10 cellular contexts compared by ENCODE assay signal in genomic region chr14:22883191-22883976, GRCh38. TPM values are rescaled to one million over a fixed set of nuclear protein-coding genes. Genes with fewer than 3 reads are reported as not detected.
DNase-seq lines count a peak whose midpoint lies in the region; ATAC-seq, FAIRE-seq and TF ChIP-seq lines count a peak whose summit lies in the region.
"Had no signal": no experiment of that assay in that cellular context is flagged by ENCODE, and none has a peak within 500 bp of the region (broad histone marks: within the 10 kb centered on the region; RNA-seq: fewer than 3 reads in every experiment).

REM2 (plus strand) TSS chr14:22883222; CDS start chr14:22883288, 66 bp downstream.

- no peaks in the 10 kb centered on the region for H3K9me3 ChIP-seq in GM12878 (replicated peaks; ENCODE audit: control insufficient read depth, insufficient read depth, low read length)
- no peaks in the 10 kb centered on the region for H3K9me3 ChIP-seq in thyroid gland
- H3K9me3 ChIP-seq: upper lobe of left lung had no signal

- in situ Hi-C loops in GM12878 (cut with MboI): no loop called here

- intact Hi-C loops in GM12878 (cut with micrococcal nuclease; ENCODE audit: unreplicated experiment): no loop called here
- intact Hi-C loops in thyroid gland (cut with DNase I): no loop called here

- TF ChIP-seq RAD21 in GM12878 (IDR thresholded peaks at IDR 0.05; ENCODE audit: insufficient read depth, low read depth, low read length): no peak

- SMC1A ChIA-PET in GM12878 (lab: Charles Lee; ENCODE audit: uncharacterized antibody, unreplicated experiment): interaction anchor here (0.7 to 9.5 kb wide), 7 partner anchors 9 to 46 kb away, joined by 3 to 110 read pairs (median 4); partner anchors contain the start of gene LRP10

- peak within 1 kb of the TSS in 1 of 10 donors; percentile 59 for H3K4me3 Mint-ChIP-seq in naive thymus-derived CD8-positive, alpha-beta T cell

- H3K79me2 ChIP-seq in GM12878 (ENCODE audit: control insufficient read depth, insufficient read depth, low read length): peaks cover 5% of the 10 kb centered on the region

- H3K4me1 Mint-ChIP-seq in naive thymus-derived CD8-positive, alpha-beta T cell: peaks cover 24 to 54% (median 49%) of the 10 kb centered on the region in 4 donors

- CTCF ChIA-PET in GM12878 (lab: Yijun Ruan, JAX): interaction anchor here (1.2 to 10.8 kb wide), 5 partner anchors 10 to 188 kb away, joined by 4 to 174 read pairs (median 19); partner anchors contain the start of gene LRP10

- H3K36me3 Mint-ChIP-seq in naive thymus-derived CD8-positive, alpha-beta T cell: peaks cover 0 to 9% (median 0%) of the 10 kb centered on the region in 3 donors

- TF ChIP-seq POLR2A in GM12878 (IDR thresholded peaks at IDR 0.05; ENCODE audit: low read depth, low read length) (peak; percentile 45; the same call in 1 of the 2 replicates), thyroid gland (IDR thresholded peaks at IDR 0.05) (no peak)

- POLR2A ChIA-PET in GM12878 (lab: Charles Lee): interaction anchor here (0.8 to 5.6 kb wide), 6 partner anchors 11 to 70 kb away, joined by 3 to 45 read pairs (median 4); partner anchors contain the start of gene LRP10
- POLR2A ChIA-PET in naive thymus-derived CD8-positive, alpha-beta T cell (lab: Charles Lee): interaction anchor here (0.8 to 11.2 kb wide), 5 partner anchors 10 to 72 kb away, joined by 4 to 118 read pairs (median 13); partner anchors contain the start of genes LRP10 and RBM23

- FAIRE-seq in GM12878 (lab: Jason Lieb, UNC): no peak

- no peak within 1 kb of the TSS for H3K9ac ChIP-seq in GM12878 (ENCODE audit: control insufficient read depth, insufficient read depth, low read length)

- WGBS in GM12878 (ENCODE audit: insufficient coverage, insufficient replicate concordance, low lambda C conversion rate, missing lambda C conversion rate): 89% methylated on average over 14 of the region's 14 CpGs
- 26 to 31% methylated on average over 14 of the region's 14 CpGs for WGBS in thyroid gland, 2 donors

- H3K27me3 Mint-ChIP-seq in naive thymus-derived CD8-positive, alpha-beta T cell: no peaks in the 10 kb centered on the region

- 0 out of 4 replicates have a peak, but pooled peaks cover 0 to 3% of the 10 kb centered on the region in 2 experiments for H3K36me3 ChIP-seq in GM12878 (ENCODE audit: control insufficient read depth in 2 of 2, insufficient read depth in 2 of 2, low read length in 1 of 2)
- H3K36me3 ChIP-seq in thyroid gland: peaks cover 3 to 12% of the 10 kb centered on the region in 2 donors

- RAD21 ChIA-PET in GM12878 (lab: Charles Lee; ENCODE audit: unreplicated experiment): interaction anchor here (1.1 to 4.1 kb wide), 3 partner anchors 11 to 17 kb away, joined by 3 to 43 read pairs (median 3); partner anchors contain the start of gene LRP10

- H3K27me3 ChIP-seq in GM12878 (replicated peaks in 1 of 2; ENCODE audit: control insufficient read depth in 2 of 2, insufficient read depth in 2 of 2, low read length in 1 of 2) (no peaks in the 10 kb centered on the region), thyroid gland (no peaks in the 10 kb centered on the region)
- H3K27me3 ChIP-seq: upper lobe of left lung had no signal

- H3K27ac ChIP-seq in GM12878 (ENCODE audit: control insufficient read depth, insufficient read depth) (no peak within 1 kb of the TSS), thyroid gland (no peak within 1 kb of the TSS)
- H3K27ac ChIP-seq: upper lobe of left lung had no signal

- no peak for TF ChIP-seq EP300 in GM12878 (IDR thresholded peaks at IDR 0.05; ENCODE audit: borderline replicate concordance in 1 of 2, control insufficient read depth in 1 of 2, low read depth in 2 of 2, low read length in 2 of 2)

- H3K27ac Mint-ChIP-seq in naive thymus-derived CD8-positive, alpha-beta T cell: peak within 1 kb of the TSS; percentile 14 to 88 (median 63)

- BruUV-seq in GM12878 (replicated peaks; lab: Mats Ljungman, UMichigan): no TSS peak

- no peak for TF ChIP-seq CTCF in GM12878 (IDR thresholded peaks at IDR 0.05 in 2 of 3, conservative IDR thresholded peaks at IDR 0.05 in 1 of 3; ENCODE audit: control insufficient read depth in 2 of 3, extremely low read depth in 1 of 3, insufficient read depth in 1 of 3, low read depth in 3 of 3, low read length in 3 of 3)
- no peak for TF ChIP-seq CTCF in thyroid gland (IDR thresholded peaks at IDR 0.05)

- H3K4me1 ChIP-seq in GM12878 (ENCODE audit: control insufficient read depth, insufficient read depth, low read length) (peaks cover 21% of the 10 kb centered on the region), thyroid gland (peaks cover 10 to 28% of the 10 kb centered on the region in 2 donors)

- no peak within 1 kb of the TSS for H3K4me2 ChIP-seq in GM12878 (ENCODE audit: control insufficient read depth, insufficient read depth)

- H3K4me3 ChIP-seq in GM12878 (no peak within 1 kb of the TSS), thyroid gland (replicated peaks in 1 of 3) (no peak within 1 kb of the TSS)
- H3K4me3 ChIP-seq: upper lobe of left lung had no signal

- H3K9me3 Mint-ChIP-seq in naive thymus-derived CD8-positive, alpha-beta T cell: no peaks in the 10 kb centered on the region

- no peaks in the 10 kb centered on the region for H4K20me1 ChIP-seq in GM12878 (ENCODE audit: control insufficient read depth, insufficient read depth)

- DNase-seq in ELF-1 (ENCODE audit: low read depth, low spot score) (peak; percentile 38), NCI-H1417 (lab: John Stamatoyannopoulos, UW) (peak; percentile 29 to 74 (median 58)), GM12878 (ENCODE audit: low read depth, low spot score) (no peak), thyroid gland (no peak), NCI-H446 (lab: John Stamatoyannopoulos, UW) (no peak), GM19238 (ENCODE audit: insufficient read length, low spot score) (no peak), NCI-H526 (lab: John Stamatoyannopoulos, UW) (no peak)
- DNase-seq in naive thymus-derived CD8-positive, alpha-beta T cell: no peak
- DNase-seq: upper lobe of left lung had no signal

- ATAC-seq in GM12878: no peak
- no peak for ATAC-seq in naive thymus-derived CD8-positive, alpha-beta T cell

- H2AFZ ChIP-seq in GM12878 (ENCODE audit: control insufficient read depth, low read depth, low read length): no peak within 1 kb of the TSS

TF ChIP-seq in GM12878, 131 proteins besides CTCF, POLR2A, EP300 and RAD21:
- TF ChIP-seq SIX5 (IDR thresholded peaks at IDR 0.05; ENCODE audit: low read depth, low read length, severe bottlenecking): no peak
- no peak for TF ChIP-seq EZH2 (IDR thresholded peaks at IDR 0.05; ENCODE audit: borderline replicate concordance, control insufficient read depth, low read depth, low read length)
- TF ChIP-seq YY1 (IDR thresholded peaks at IDR 0.05; ENCODE audit: low read depth, low read length): no peak
- no peak for TF ChIP-seq SIN3A (IDR thresholded peaks at IDR 0.05; ENCODE audit: low read depth, low read length)
- no peak for TF ChIP-seq HDGF (IDR thresholded peaks at IDR 0.05)
- TF ChIP-seq POU2F2 (IDR thresholded peaks at IDR 0.05; ENCODE audit: borderline replicate concordance, low read depth, low read length): no peak
- no peak for TF ChIP-seq USF2 (IDR thresholded peaks at IDR 0.05; ENCODE audit: borderline replicate concordance, low read depth, low read length)
- TF ChIP-seq BCL3 (IDR thresholded peaks at IDR 0.05; ENCODE audit: borderline replicate concordance, insufficient read depth, low read depth, low read length, poor library complexity, severe bottlenecking): peak; percentile 48

RNA-seq across cellular contexts. Expression of gene REM2, which starts in this region (rescaled TPM):
- 3.3 and 4.7 TPM in 2 replicates for total RNA-seq in GM12878 (2013; cell fraction: nucleolus; rRNA removed)
- 0.87 and 1.2 TPM in 2 replicates for total RNA-seq in GM12878 (2014; rRNA removed)
- 0.27 and 0.37 TPM in 2 replicates for total RNA-seq in GM12878 (2014; rRNA removed; fragmentation: Illumina TruSeq; extraction: Trizol)
- 0.66 and 0.69 TPM in 2 replicates for total RNA-seq in GM12878 (2021)
- 0.84 TPM for polyA plus RNA-seq in GM12878 (2011; ENCODE audit: low read depth)
- 0.69 and 1.1 TPM in 2 replicates for polyA plus RNA-seq in GM12878 (2011; rRNA removed)
- polyA plus RNA-seq in GM12878 (2011; cell fraction: cytosol; rRNA removed): 0.59 and 0.61 TPM in 2 replicates
- 1.9 and 2.3 TPM in 2 replicates for polyA plus RNA-seq in GM12878 (2011; cell fraction: nucleus; rRNA removed)
- polyA plus RNA-seq in GM12878 (2012): 0.94 and 1.6 TPM in 2 replicates
- 0.17 and 0.66 TPM in 2 replicates for polyA plus RNA-seq in GM12878 (2014; fragmentation: Illumina TruSeq; extraction: Trizol)
- polyA plus RNA-seq in GM12878 (2014; fragmentation: Nextera tagmentation; extraction: Ambion mirVana): 1 to 10 TPM in 1 of 2 experiments, under 1 TPM in 1; 0.68 to 1.3 TPM
- 1.3 and 1.5 TPM in 2 replicates for polyA plus RNA-seq in GM12878 (2014; rRNA removed)
- polyA plus RNA-seq in GM12878 (2016; fragmentation: Nextera tagmentation; extraction: Ambion mirVana): 1 to 10 TPM in 1 of 2 experiments, under 1 TPM in 1; 0.97 to 1.5 TPM
- 0.88 and 1.6 TPM in 2 replicates for polyA minus RNA-seq in GM12878 (2011; rRNA and poly(A)+ RNA removed)
- polyA minus RNA-seq in GM12878 (2011; cell fraction: cytosol; rRNA and poly(A)+ RNA removed): 0.94 TPM in 2 replicates
- polyA minus RNA-seq in GM12878 (2011; cell fraction: nucleus; rRNA and poly(A)+ RNA removed): 2.4 and 2.8 TPM in 2 replicates
- total RNA-seq in naive thymus-derived CD8-positive, alpha-beta T cell: 1 to 10 TPM; 4.8 to 5.7 TPM
- polyA plus RNA-seq in naive thymus-derived CD8-positive, alpha-beta T cell: under 1 TPM; 0.15 to 0.72 (median 0.29) TPM
- 1 to 10 TPM in 1 of 4 donors, under 1 TPM in 2, not detected in 1; 0.54 to 1.2 (median 0.89) TPM for total RNA-seq in thyroid gland
- total RNA-seq: dermis microvascular lymphatic vessel endothelial cell had no signal

Comparison
In these comparisons a context has a peak if more than half of its experiments do, and no peak if none do; other contexts are left out.
1. DNase-seq: peak in ELF-1 (single experiment) and NCI-H1417 (3 of 3); none in GM12878 (single experiment), naive thymus-derived CD8-positive, alpha-beta T cell (0 of 10), thyroid gland (0 of 2), NCI-H446 (0 of 2), GM19238 (single experiment) and NCI-H526 (0 of 2).